In the genomic region with DNA sequence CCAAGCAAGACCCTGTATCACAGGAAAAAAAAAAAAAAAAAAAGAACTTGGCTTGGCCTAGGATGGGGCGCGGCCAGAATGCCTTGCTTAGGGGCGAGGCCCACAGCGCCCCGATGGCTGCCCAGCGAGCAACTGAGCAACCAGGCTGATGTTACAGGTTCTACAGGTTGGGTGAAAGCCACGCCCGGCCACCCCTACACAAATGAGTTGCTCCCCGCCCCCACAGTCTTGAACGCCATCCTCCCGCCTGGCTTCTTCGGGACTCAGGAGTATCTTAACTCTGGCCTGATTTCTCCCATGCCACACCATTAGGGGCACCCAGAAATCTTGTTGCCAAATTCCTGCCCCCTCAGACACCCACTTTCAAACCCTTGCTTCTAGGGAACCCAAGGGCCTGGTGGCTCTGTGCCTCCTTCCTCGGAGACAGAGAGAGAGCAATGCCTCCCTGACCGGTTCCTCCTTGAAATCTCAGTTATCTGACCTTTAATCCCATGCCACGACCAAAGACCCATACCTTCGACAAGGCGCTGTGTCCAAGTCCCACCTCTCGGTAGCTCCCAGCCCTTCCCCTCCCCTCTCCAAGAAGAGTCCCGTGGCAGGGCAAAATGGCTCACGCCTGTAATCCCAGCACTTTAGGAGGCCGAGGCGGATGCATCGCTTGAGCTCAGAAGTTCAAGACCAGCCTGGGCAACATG, we compare ENCODE assay signal across 1 cellular context.
TF ChIP-seq lines count a peak whose summit lies in the region.

No MANE protein-coding gene starts in this region.

TF ChIP-seq in WTC11, 78 proteins besides CTCF, POLR2A, EP300 and RAD21:
- TF ChIP-seq, protein P1, sequence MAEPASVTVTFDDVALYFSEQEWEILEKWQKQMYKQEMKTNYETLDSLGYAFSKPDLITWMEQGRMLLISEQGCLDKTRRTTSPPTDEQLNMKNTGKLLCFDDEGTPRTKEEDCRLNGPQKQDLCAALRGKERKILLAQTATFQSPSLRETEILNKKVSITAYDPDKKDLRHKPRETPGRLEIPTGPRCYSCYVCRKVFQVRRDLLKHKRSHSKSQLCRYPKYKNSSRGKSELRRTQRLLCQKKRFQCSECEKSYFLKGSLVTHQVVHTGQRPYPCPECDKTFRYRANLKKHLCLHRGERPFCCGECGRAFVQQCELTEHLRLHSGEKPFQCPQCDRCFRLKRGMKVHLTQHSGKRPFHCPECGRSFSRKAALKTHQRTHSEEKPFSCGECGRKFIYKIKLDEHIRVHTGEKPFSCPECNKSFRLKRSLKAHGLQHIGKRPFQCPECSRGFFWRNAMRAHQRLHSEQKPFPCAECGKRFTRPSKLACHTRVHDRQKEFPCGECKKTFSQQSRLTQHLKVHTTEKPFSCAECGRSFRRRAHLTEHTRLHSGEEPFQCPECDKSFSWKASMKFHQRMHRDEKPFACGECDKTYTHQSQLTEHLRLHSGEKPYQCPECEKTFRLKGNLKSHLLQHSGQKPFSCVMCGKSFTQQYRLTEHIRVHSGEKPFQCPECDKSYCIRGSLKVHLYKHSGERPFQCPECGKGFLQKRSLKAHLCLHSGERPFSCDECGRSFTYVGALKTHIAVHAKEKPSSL (CRISPR knock-in tag; conservative IDR thresholded peaks at IDR 0.05), result no peak
